In genomic region chr2:20488136-20488705, GRCh38 we compare ENCODE assay signal across 18 cellular contexts. TPM values are rescaled to one million over a fixed set of nuclear protein-coding genes. Genes with fewer than 3 reads are reported as not detected.
DNase-seq lines count a peak whose midpoint lies in the region; ATAC-seq and TF ChIP-seq lines count a peak whose summit lies in the region.
"Had no signal": no experiment of that assay in that cellular context is flagged by ENCODE, and none has a peak within 500 bp of the region (broad histone marks: within the 10 kb centered on the region; RNA-seq: fewer than 3 reads in every experiment).

No MANE protein-coding gene starts in this region.

- no peak overlapping the region for H4K8ac ChIP-seq in mesenchymal stem cell (ENCODE audit: low read length)

- peak overlapping the region; percentile 96 for H2AK5ac ChIP-seq in mesenchymal stem cell (ENCODE audit: low read length, severe bottlenecking)

- H3K36me3 ChIP-seq in GM23338 (ENCODE audit: insufficient read depth) (no peaks in the 10 kb centered on the region), ascending aorta (no peaks in the 10 kb centered on the region), mesenchymal stem cell (ENCODE audit: control insufficient read depth in 1 of 2, insufficient read depth in 2 of 2, low read depth in 1 of 2, low read length in 2 of 2) (no peaks in the 10 kb centered on the region), stomach smooth muscle (ENCODE audit: control insufficient read depth in 2 of 2, insufficient read depth in 2 of 2, low read length in 2 of 2) (no peaks in the 10 kb centered on the region)
- H3K36me3 ChIP-seq: adrenal gland had no signal

- H2BK12ac ChIP-seq in mesenchymal stem cell (ENCODE audit: low read length in 2 of 2), result no peak overlapping the region

- H3K9ac ChIP-seq in mesenchymal stem cell (ENCODE audit: low read length) (no peak overlapping the region), stomach smooth muscle (ENCODE audit: low read length in 2 of 2) (no peak overlapping the region)

- H3K4me1 Mint-ChIP-seq in GM23338, result peaks cover 33% of the 10 kb centered on the region
- H3K4me1 Mint-ChIP-seq: activated T-helper 17 cell treated with anti-CD3 and anti-CD28 coated beads, Interleukin-2, amount 50 U/mL, for 72 hours had no signal

- H3F3A ChIP-seq in GM23338 (replicated peaks; ENCODE audit: low read depth), result no peaks in the 10 kb centered on the region

- no peak overlapping the region for H3K4me3 ChIP-seq in GM23338
- H3K4me3 ChIP-seq in ascending aorta, result no peak overlapping the region
- H3K4me3 ChIP-seq in mesenchymal stem cell (ENCODE audit: insufficient read depth in 1 of 2, low read depth in 1 of 2, low read length in 2 of 2), result no peak overlapping the region
- H3K4me3 ChIP-seq in stomach smooth muscle (ENCODE audit: low read length in 2 of 2), result no peak overlapping the region
- H3K4me3 ChIP-seq: adrenal gland, psoas muscle had no signal

- H3K14ac ChIP-seq in mesenchymal stem cell (ENCODE audit: low read length in 2 of 2), result no peak overlapping the region

- no peak for TF ChIP-seq POLR2A in GM18505 (IDR thresholded peaks at IDR 0.05; ENCODE audit: borderline replicate concordance, extremely low read depth, insufficient read depth, insufficient read length)

- DNase-seq in GM23338 (ENCODE audit: low spot score) (no peak), ascending aorta (ENCODE audit: low spot score in 2 of 2) (no peak), mesenchymal stem cell (no peak), NCI-H2107 (lab: John Stamatoyannopoulos, UW) (no peak), RPMI8226 (no peak)
- DNase-seq: activated CD8-positive, alpha-beta memory T cell treated with anti-CD3 and anti-CD28 coated beads for 24 hours; CD8-positive, alpha-beta T cell; HFFc6; psoas muscle; SHP77 treated with DMSO at 0.1 percent for 48 hours; stimulated activated CD4-positive, alpha-beta T cell treated with anti-CD3 and anti-CD28 coated beads, Interleukin-12 subunit alpha, Interleukin-12 subunit beta, amount 100 ng/mL, for 4 hours had no signal

- no peaks in the 10 kb centered on the region for H3K36me3 Mint-ChIP-seq in GM23338 (ENCODE audit: low read depth)
- H3K36me3 Mint-ChIP-seq: CD8-positive, alpha-beta T cell; stimulated activated memory B cell treated with anti-CD40 and anti-IgM and Interleukin-4, amounts not matched to agents 10 μg/mL and 1 μg/mL and 100 μg/mL, for 72 hours had no signal

- H3K4ac ChIP-seq in mesenchymal stem cell (ENCODE audit: low read depth in 1 of 2, low read length in 2 of 2), result no peak overlapping the region

- no peak overlapping the region for H2BK15ac ChIP-seq in mesenchymal stem cell (ENCODE audit: low read depth, poor library complexity, severe bottlenecking)

- ATAC-seq in GM23338 (peak; percentile 22), GM18505 (IDR thresholded peaks at IDR 0.05; ENCODE audit: unreplicated experiment) (no peak), GM21447 (IDR thresholded peaks at IDR 0.05; ENCODE audit: unreplicated experiment) (no peak)
- ATAC-seq: activated T-helper 17 cell treated with anti-CD3 and anti-CD28 coated beads, Interleukin-2, amount 50 U/mL, for 72 hours; CD8-positive, alpha-beta T cell; left lobe of liver; psoas muscle had no signal

- H3K4me2 ChIP-seq in GM23338, result peak overlapping the region; percentile 18
- H3K4me2 ChIP-seq in mesenchymal stem cell (ENCODE audit: low read length, poor library complexity, severe bottlenecking), result no peak overlapping the region

- H4K91ac ChIP-seq in mesenchymal stem cell (ENCODE audit: low read length), result no peak overlapping the region

- WGBS in mesenchymal stem cell, result 69% methylated on average over 8 of the region's 9 CpGs

- peaks cover 14% of the 10 kb centered on the region for H3K27me3 Mint-ChIP-seq in GM23338 (ENCODE audit: insufficient read depth, low read depth, poor library complexity)
- H3K27me3 Mint-ChIP-seq: activated T-helper 17 cell treated with anti-CD3 and anti-CD28 coated beads, Interleukin-2, amount 50 U/mL, for 72 hours had no signal

- H3K27me3 ChIP-seq in GM23338 (ENCODE audit: insufficient read depth) (no peaks in the 10 kb centered on the region), ascending aorta (no peaks in the 10 kb centered on the region), mesenchymal stem cell (ENCODE audit: control insufficient read depth in 1 of 2, insufficient read depth in 1 of 2, low read length in 2 of 2) (peaks cover 0 to 9% of the 10 kb centered on the region in 2 experiments), stomach smooth muscle (ENCODE audit: control insufficient read depth in 1 of 2, insufficient read depth in 2 of 2, low read length in 2 of 2) (no peaks in the 10 kb centered on the region)
- H3K27me3 ChIP-seq: adrenal gland had no signal

- H2BK5ac ChIP-seq in mesenchymal stem cell (ENCODE audit: low read depth, low read length, poor library complexity, severe bottlenecking), result peak overlapping the region; percentile 51

- H3K27ac ChIP-seq in GM23338 (ENCODE audit: low read depth) (no peak overlapping the region), ascending aorta (peak overlapping the region; percentile 1 to 38), mesenchymal stem cell (ENCODE audit: low read length, poor library complexity, severe bottlenecking) (peak overlapping the region; percentile 93), stomach smooth muscle (ENCODE audit: low read length) (peak overlapping the region; percentile 75)
- H3K27ac ChIP-seq: psoas muscle had no signal

- no peaks in the 10 kb centered on the region for H4K20me1 ChIP-seq in GM23338 (replicated peaks; ENCODE audit: insufficient read depth)

- no peak overlapping the region for H2BK120ac ChIP-seq in mesenchymal stem cell (ENCODE audit: low read depth, low read length)

- no peak overlapping the region for H3K18ac ChIP-seq in mesenchymal stem cell (ENCODE audit: low read depth in 1 of 2, low read length in 2 of 2)

- no peaks in the 10 kb centered on the region for H3K79me1 ChIP-seq in mesenchymal stem cell (replicated peaks; ENCODE audit: low read length, poor library complexity, severe bottlenecking)

- intact Hi-C loops in ascending aorta (cut with DNase I), result no loop called here

- no peak overlapping the region for H3K23ac ChIP-seq in mesenchymal stem cell (ENCODE audit: low read length in 2 of 2)

- no peak overlapping the region for H3K4me3 Mint-ChIP-seq in GM23338
- H3K4me3 Mint-ChIP-seq: activated T-helper 17 cell treated with anti-CD3 and anti-CD28 coated beads, Interleukin-2, amount 50 U/mL, for 72 hours; CD8-positive, alpha-beta T cell; HFFc6; stimulated activated memory B cell treated with anti-CD40 and anti-IgM and Interleukin-4, amounts not matched to agents 10 μg/mL and 1 μg/mL and 100 μg/mL, for 72 hours had no signal

- no peaks in the 10 kb centered on the region for H3K9me3 ChIP-seq in ascending aorta
- H3K9me3 ChIP-seq in mesenchymal stem cell (ENCODE audit: control insufficient read depth, low read length), result no peaks in the 10 kb centered on the region
- no peaks in the 10 kb centered on the region for H3K9me3 ChIP-seq in stomach smooth muscle (ENCODE audit: control insufficient read depth in 2 of 2, low read length in 2 of 2)
- H3K9me3 ChIP-seq: adrenal gland, psoas muscle had no signal

- H2AFZ ChIP-seq in GM23338 (peak overlapping the region; percentile 61; the same call in 1 of the 2 replicates), mesenchymal stem cell (ENCODE audit: low read depth, low read length) (no peak overlapping the region)

- H3K4me1 ChIP-seq in GM23338 (ENCODE audit: insufficient read depth), result peaks cover 15% of the 10 kb centered on the region
- H3K4me1 ChIP-seq in ascending aorta, result peaks cover 6 to 22% of the 10 kb centered on the region in 2 donors
- H3K4me1 ChIP-seq in mesenchymal stem cell (ENCODE audit: control insufficient read depth, insufficient read depth, low read depth, low read length), result peaks cover 43% of the 10 kb centered on the region
- H3K4me1 ChIP-seq in stomach smooth muscle (ENCODE audit: control insufficient read depth, insufficient read depth, low read length), result peaks cover 43% of the 10 kb centered on the region

- no peaks in the 10 kb centered on the region for H3K79me2 ChIP-seq in GM23338 (replicated peaks; ENCODE audit: insufficient read depth)

- H3K9me3 Mint-ChIP-seq in GM23338, result no peaks in the 10 kb centered on the region; the same call in 2 of the 3 replicates
- H3K9me3 Mint-ChIP-seq: activated T-helper 17 cell treated with anti-CD3 and anti-CD28 coated beads, Interleukin-2, amount 50 U/mL, for 72 hours; CD8-positive, alpha-beta T cell; HFFc6; stimulated activated memory B cell treated with anti-CD40 and anti-IgM and Interleukin-4, amounts not matched to agents 10 μg/mL and 1 μg/mL and 100 μg/mL, for 72 hours had no signal

- TF ChIP-seq CTCF in GM23338 (conservative IDR thresholded peaks at IDR 0.05; ENCODE audit: low read depth in 2 of 2) (no peak), ascending aorta (IDR thresholded peaks at IDR 0.05) (no peak)

- H3K27ac Mint-ChIP-seq in GM23338, result no peak overlapping the region
- H3K27ac Mint-ChIP-seq: activated T-helper 17 cell treated with anti-CD3 and anti-CD28 coated beads, Interleukin-2, amount 50 U/mL, for 72 hours; CD8-positive, alpha-beta T cell; HFFc6; stimulated activated memory B cell treated with anti-CD40 and anti-IgM and Interleukin-4, amounts not matched to agents 10 μg/mL and 1 μg/mL and 100 μg/mL, for 72 hours had no signal

- H3K9me2 ChIP-seq in GM23338 (ENCODE audit: insufficient read depth), result no peaks in the 10 kb centered on the region

TF ChIP-seq in GM23338, 12 proteins besides CTCF, POLR2A, EP300 and RAD21 (continues in another document):
- TF ChIP-seq STAT1 (IDR thresholded peaks at IDR 0.05; ENCODE audit: unreplicated experiment), result no peak

RNA-seq across cellular contexts. Expression of gene RHOB, which starts 41.3 kb away (rescaled TPM):
- 26.9 and 29.2 TPM in 2 replicates for total RNA-seq in GM23338 (2014; rRNA removed; shearing (Covaris generic))
- polyA plus RNA-seq in GM23338 (2016; fragmentation: Nextera tagmentation; extraction: Ambion mirVana), result 5.5 and 6.6 TPM in 2 replicates
- 3,143 TPM for total RNA-seq in ascending aorta
- polyA plus RNA-seq in mesenchymal stem cell (2013, experiment 1 of 2), result 126 TPM
- 126 TPM for polyA plus RNA-seq in mesenchymal stem cell (2013, experiment 2 of 2)

Comparison
In these comparisons a context has a peak if more than half of its experiments do, and no peak if none do; other contexts are left out.
1. RNA of gene RHOB, which starts 41.3 kb away (total RNA-seq): 3,143 TPM in ascending aorta (single experiment); 26.9 to 29.2 TPM in GM23338; every median in the first group is over 100 times any median in the second.